In the genomic region with DNA sequence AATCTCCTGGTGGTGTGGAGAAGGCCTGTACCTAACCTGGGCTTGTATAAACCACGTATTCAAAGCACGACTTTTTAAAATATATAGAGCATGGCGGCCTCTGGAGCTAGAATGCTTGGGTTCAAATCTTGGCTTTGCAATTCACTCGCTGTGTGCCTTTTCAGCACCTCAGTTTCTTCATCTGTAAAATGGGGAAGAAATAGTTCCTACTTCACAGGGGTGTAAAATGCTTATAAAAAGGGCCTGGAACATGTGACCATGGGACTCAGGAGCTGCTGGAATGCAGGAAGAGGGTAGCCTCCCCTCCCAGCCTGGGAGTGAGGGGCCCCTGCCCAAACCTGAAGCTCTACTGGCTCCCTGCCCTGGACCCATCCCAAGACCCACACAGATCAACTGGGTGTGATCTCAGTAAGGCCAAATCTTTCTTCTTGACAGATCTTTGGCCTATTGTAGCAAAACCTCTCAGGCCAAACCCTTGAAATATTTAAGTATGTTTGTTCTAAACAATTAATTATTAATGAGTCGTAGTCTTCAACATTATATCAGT, we compare ENCODE assay signal across 24 cellular contexts.
"Had no signal": no experiment of that assay in that cellular context is flagged by ENCODE, and none has a peak within 500 bp of the region (broad histone marks: within the 10 kb centered on the region; RNA-seq: fewer than 3 reads in every experiment).

No MANE protein-coding gene starts in this region.

- H3K27me3 ChIP-seq: esophagus muscularis mucosa, left lung, tibial nerve had no signal

- H3K4me3 Mint-ChIP-seq: activated CD4-positive, alpha-beta memory T cell treated with anti-CD3 and anti-CD28 coated beads for 36 hours; activated CD4-positive, alpha-beta T cell treated with anti-CD3 and anti-CD28 coated beads, Interleukin-2, amount 10 ng/mL, durations not matched to agents 24 days and 14 days; activated naive CD4-positive, alpha-beta T cell treated with anti-CD3 and anti-CD28 coated beads, Interleukin-2, amount 10 ng/mL, durations not matched to agents 7 days and 5 days; activated naive CD8-positive, alpha-beta T cell treated with anti-CD3 and anti-CD28 coated beads, Interleukin-2, amount 10 ng/mL, durations not matched to agents 7 days and 5 days; activated T-cell treated with anti-CD3 and anti-CD28 coated beads, Interleukin-2, amount 50 U/mL, for 24 hours; T-helper 17 cell had no signal

- H3K9me3 Mint-ChIP-seq: activated CD4-positive, alpha-beta memory T cell treated with anti-CD3 and anti-CD28 coated beads for 36 hours; activated CD4-positive, alpha-beta T cell treated with anti-CD3 and anti-CD28 coated beads, Interleukin-2, amount 10 ng/mL, durations not matched to agents 24 days and 14 days; activated naive CD4-positive, alpha-beta T cell treated with anti-CD3 and anti-CD28 coated beads, Interleukin-2, amount 10 ng/mL, durations not matched to agents 7 days and 5 days; activated naive CD8-positive, alpha-beta T cell treated with anti-CD3 and anti-CD28 coated beads, Interleukin-2, amount 10 ng/mL, durations not matched to agents 7 days and 5 days; activated T-cell treated with anti-CD3 and anti-CD28 coated beads, Interleukin-2, amount 50 U/mL, for 24 hours had no signal

- DNase-seq: activated CD4-positive, alpha-beta memory T cell treated with anti-CD3 and anti-CD28 coated beads for 36 hours; activated CD4-positive, alpha-beta T cell treated with anti-CD3 and anti-CD28 coated beads, Interleukin-2, amount 10 ng/mL, durations not matched to agents 24 days and 14 days; activated CD4-positive, CD25-positive, alpha-beta regulatory T cell treated with anti-CD3 and anti-CD28 coated beads, Interleukin-2, amount 50 U/mL, for 72 hours; activated CD8-positive, alpha-beta memory T cell treated with anti-CD3 and anti-CD28 coated beads, Interleukin-2, amount 50 U/mL, for 48 hours; activated gamma-delta T cell; activated naive CD4-positive, alpha-beta T cell treated with anti-CD3 and anti-CD28 coated beads, Interleukin-2, amount 10 ng/mL, durations not matched to agents 7 days and 5 days; activated naive CD8-positive, alpha-beta T cell treated with anti-CD3 and anti-CD28 coated beads, Interleukin-2, amount 10 ng/mL, durations not matched to agents 7 days and 5 days; activated T-cell treated with anti-CD3 and anti-CD28 coated beads, Interleukin-2, amount 50 U/mL, for 24 hours; amniotic stem cell; dermis blood vessel endothelial cell; effector CD4-positive, alpha-beta T cell; foreskin melanocyte; left lung; lower lobe of right lung; mesendoderm; nucleus accumbens; right cardiac atrium; stimulated activated CD4-positive, alpha-beta T cell treated with anti-CD3 and anti-CD28 coated beads, Interleukin-15, amount 100 ng/mL, for 24 hours; stimulated activated CD4-positive, alpha-beta T cell treated with anti-CD3 and anti-CD28 coated beads, Interleukin-2, amount 100 ng/mL, for 24 hours; stimulated activated naive CD4-positive, alpha-beta T cell; T-helper 17 cell; T1000 had no signal

- ATAC-seq: left lung, lower lobe of right lung, T-helper 17 cell had no signal

- H3K4me1 Mint-ChIP-seq: activated naive CD4-positive, alpha-beta T cell treated with anti-CD3 and anti-CD28 coated beads, Interleukin-2, amount 10 ng/mL, durations not matched to agents 7 days and 5 days; T-helper 17 cell had no signal

- H3K27ac ChIP-seq: esophagus muscularis mucosa, left lung, lower lobe of right lung, tibial nerve had no signal

- H3K27ac Mint-ChIP-seq: activated CD4-positive, alpha-beta memory T cell treated with anti-CD3 and anti-CD28 coated beads for 36 hours; activated CD4-positive, alpha-beta T cell treated with anti-CD3 and anti-CD28 coated beads, Interleukin-2, amount 10 ng/mL, durations not matched to agents 24 days and 14 days; activated naive CD4-positive, alpha-beta T cell treated with anti-CD3 and anti-CD28 coated beads, Interleukin-2, amount 10 ng/mL, durations not matched to agents 7 days and 5 days; activated naive CD8-positive, alpha-beta T cell treated with anti-CD3 and anti-CD28 coated beads, Interleukin-2, amount 10 ng/mL, durations not matched to agents 7 days and 5 days; activated T-cell treated with anti-CD3 and anti-CD28 coated beads, Interleukin-2, amount 50 U/mL, for 24 hours; T-helper 17 cell had no signal

- H3K36me3 ChIP-seq: esophagus muscularis mucosa, left lung, lower lobe of right lung, tibial nerve had no signal

- H3K36me3 Mint-ChIP-seq: activated CD4-positive, alpha-beta memory T cell treated with anti-CD3 and anti-CD28 coated beads for 36 hours; activated naive CD4-positive, alpha-beta T cell treated with anti-CD3 and anti-CD28 coated beads, Interleukin-2, amount 10 ng/mL, durations not matched to agents 7 days and 5 days; activated naive CD8-positive, alpha-beta T cell treated with anti-CD3 and anti-CD28 coated beads, Interleukin-2, amount 10 ng/mL, durations not matched to agents 7 days and 5 days had no signal

- H3K4me3 ChIP-seq: esophagus muscularis mucosa, left lung, lower lobe of right lung, tibial nerve had no signal

- H3K9me3 ChIP-seq: esophagus muscularis mucosa, left lung, lower lobe of right lung, tibial nerve had no signal

- H3K4me1 ChIP-seq: left lung had no signal
